28 cellular contexts compared by ENCODE assay signal in the genomic region with DNA sequence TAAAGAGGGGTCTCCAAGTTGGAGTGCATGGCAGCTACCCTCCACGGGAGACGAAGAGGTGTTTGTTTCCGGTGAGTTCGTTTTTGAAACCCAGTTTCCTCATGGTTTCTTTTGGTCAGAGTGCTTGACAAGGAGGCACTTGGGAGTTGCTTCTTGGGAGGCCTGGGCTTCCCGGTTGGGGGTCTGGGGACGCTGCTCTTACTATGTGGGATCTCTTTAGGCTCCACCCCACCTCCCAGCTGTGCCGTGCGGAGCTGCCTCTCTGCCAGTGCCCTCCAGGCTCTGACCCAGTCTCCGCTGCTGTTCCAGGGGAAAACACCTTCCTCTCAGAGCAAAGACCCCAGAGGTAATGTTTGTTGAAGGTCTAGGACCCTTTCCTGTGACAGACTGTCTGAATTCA. TPM values are rescaled to one million over a fixed set of nuclear protein-coding genes. Genes with fewer than 3 reads are reported as not detected.
DNase-seq lines count a peak whose midpoint lies in the region; FAIRE-seq and TF ChIP-seq lines count a peak whose summit lies in the region.
"Had no signal": no experiment of that assay in that cellular context is flagged by ENCODE, and none has a peak within 500 bp of the region (broad histone marks: within the 10 kb centered on the region; RNA-seq: fewer than 3 reads in every experiment).

No MANE protein-coding gene starts in this region.

- H3K4me3 ChIP-seq in H7 (ENCODE audit: insufficient read depth, low read depth, low read length): no peak overlapping the region
- H3K4me3 ChIP-seq in kidney (ENCODE audit: low read length in 2 of 2): no peak overlapping the region
- H3K4me3 ChIP-seq in BE2C (ENCODE audit: low read depth, low read length): no peak overlapping the region
- H3K4me3 ChIP-seq: A549, GM12878 had no signal

- H3K9me3 ChIP-seq in kidney (ENCODE audit: control insufficient read depth in 1 of 2, low read length in 2 of 2): no peaks in the 10 kb centered on the region
- H3K9me3 ChIP-seq in BE2C: no peaks in the 10 kb centered on the region
- H3K9me3 ChIP-seq: Caco-2 had no signal

- DNase-seq in AG20443 (ENCODE audit: low spot score) (peak; percentile 6), H7 (peak; percentile 43), RWPE1 (ENCODE audit: low spot score) (no peak), kidney (peak; percentile 59), activated gamma-delta T cell treated with Interleukin-2 at 50 U/mL for 16 hours (no peak), BE2C (no peak)
- DNase-seq in activated T-cell treated with anti-CD3 and anti-CD28 coated beads, Interleukin-2, amount 50 U/mL, for 48 hours: no peak
- DNase-seq: Caco-2; CD8-positive, alpha-beta T cell; DMS 273 treated with DMSO at 0.1 percent for 48 hours; DMS79; EL; GDM1; HFFc6; Kasumi-1; NCI-H1105; NCI-H1436 treated with DMSO at 0.1 percent for 48 hours; NCI-H1930; NCI-H2107; NCI-H446 treated with DMSO at 0.1 percent for 48 hours; RPMI8226; SHP77 had no signal

- no peak for TF ChIP-seq CTCF in RWPE1 (conservative IDR thresholded peaks at IDR 0.05; ENCODE audit: low read depth)
- no peak for TF ChIP-seq CTCF in kidney (IDR thresholded peaks at IDR 0.05; ENCODE audit: borderline replicate concordance, extremely low read depth, insufficient read depth)
- no peak for TF ChIP-seq CTCF in BE2C (IDR thresholded peaks at IDR 0.05; ENCODE audit: low read depth, low read length)

- H3K27me3 ChIP-seq in H7 (ENCODE audit: control insufficient read depth, insufficient read depth, low read length) (no peaks in the 10 kb centered on the region), BE2C (no peaks in the 10 kb centered on the region)

- POLR2A ChIA-PET in RWPE1 (lab: Yijun Ruan, JAX; ENCODE audit: low non-redundant PET): no interaction called here

- CTCF ChIA-PET in RWPE1 (lab: Yijun Ruan, JAX): no interaction called here

- no peak overlapping the region for H3K9ac ChIP-seq in kidney (ENCODE audit: low read length in 2 of 2)

- H3K4me1 ChIP-seq in kidney (ENCODE audit: control insufficient read depth in 1 of 2, insufficient read depth in 1 of 2, low read depth in 1 of 2, low read length in 2 of 2): no peaks in the 10 kb centered on the region
- no peaks in the 10 kb centered on the region for H3K4me1 ChIP-seq in BE2C
- H3K4me1 ChIP-seq: A549, Caco-2 had no signal

- H3K36me3 ChIP-seq in H7 (replicated peaks; ENCODE audit: control insufficient read depth, insufficient read depth, low read length): peaks cover 75% of the 10 kb centered on the region
- H3K36me3 ChIP-seq in kidney (ENCODE audit: control insufficient read depth in 1 of 2, insufficient read depth in 2 of 2, low read length in 2 of 2): no peaks in the 10 kb centered on the region
- peaks cover 97% of the 10 kb centered on the region for H3K36me3 ChIP-seq in BE2C

- intact Hi-C loops in kidney (cut with DNase I): no loop called here

- no peak for FAIRE-seq in kidney (lab: Jason Lieb, UNC)
- FAIRE-seq: A549, GM12878, HepG2 had no signal

- H3K27ac ChIP-seq in RWPE1 (0 out of 2 replicates have a peak overlapping the region, but pooled peaks have one; percentile 4), kidney (ENCODE audit: low read depth in 2 of 2, low read length in 2 of 2) (no peak overlapping the region)
- H3K27ac ChIP-seq: A549, C4-2B had no signal

RNA-seq across cellular contexts. Expression of a gene that starts 29.6 kb away (rescaled TPM):
- total RNA-seq in H7 (2014; rRNA removed; shearing (Covaris generic)): 7.8 and 9.0 TPM in 2 replicates
- 4.2 TPM for total RNA-seq in kidney
- polyA plus RNA-seq in kidney (ENCODE audit: insufficient read depth, low read depth, low replicate concordance): 1.4 TPM
- 17.4 TPM for polyA plus RNA-seq in BE2C (2012; ENCODE audit: insufficient read depth, insufficient read length, low read depth)

RNA-seq across cellular contexts. Expression of a gene that starts 50.4 kb away (rescaled TPM):
- 19.2 and 24.1 TPM in 2 replicates for total RNA-seq in H7 (2014; rRNA removed; shearing (Covaris generic))
- total RNA-seq in kidney: 0.25 TPM
- not detected for polyA plus RNA-seq in kidney (ENCODE audit: insufficient read depth, low read depth, low replicate concordance)
- 4.0 TPM for polyA plus RNA-seq in BE2C (2012; ENCODE audit: insufficient read depth, insufficient read length, low read depth)

RNA-seq across cellular contexts. Expression of a gene that starts 53.5 kb away (rescaled TPM):
- total RNA-seq in H7 (2014; rRNA removed; shearing (Covaris generic)): 0.18 TPM in 1 of 2 replicates, not detected in the other
- 2.1 TPM for total RNA-seq in kidney
- 0.86 TPM for polyA plus RNA-seq in kidney (ENCODE audit: insufficient read depth, low read depth, low replicate concordance)
- polyA plus RNA-seq in BE2C (2012; ENCODE audit: insufficient read depth, insufficient read length, low read depth): not detected
- total RNA-seq: Caco-2; CD8-positive, alpha-beta T cell; HFFc6; HT1080; SK-MEL-5 had no signal

Comparison
In these comparisons a context has a peak if more than half of its experiments do, and no peak if none do; other contexts are left out.
1. DNase-seq: peak in AG20443 (single experiment), H7 (single experiment) and kidney (single experiment); none in RWPE1 (single experiment), activated T-cell treated with anti-CD3 and anti-CD28 coated beads, Interleukin-2, amount 50 U/mL, for 48 hours (0 of 2), activated gamma-delta T cell treated with Interleukin-2 at 50 U/mL for 16 hours (single experiment) and BE2C (single experiment).
2. RNA of a gene that starts 50.4 kb away (total RNA-seq): 19.2 to 24.1 TPM in H7; 0.25 TPM in kidney (single experiment); every median in the first group is over 10 times any median in the second.